Comparison of ENCODE assay signal across 19 cellular contexts in the genomic region with DNA sequence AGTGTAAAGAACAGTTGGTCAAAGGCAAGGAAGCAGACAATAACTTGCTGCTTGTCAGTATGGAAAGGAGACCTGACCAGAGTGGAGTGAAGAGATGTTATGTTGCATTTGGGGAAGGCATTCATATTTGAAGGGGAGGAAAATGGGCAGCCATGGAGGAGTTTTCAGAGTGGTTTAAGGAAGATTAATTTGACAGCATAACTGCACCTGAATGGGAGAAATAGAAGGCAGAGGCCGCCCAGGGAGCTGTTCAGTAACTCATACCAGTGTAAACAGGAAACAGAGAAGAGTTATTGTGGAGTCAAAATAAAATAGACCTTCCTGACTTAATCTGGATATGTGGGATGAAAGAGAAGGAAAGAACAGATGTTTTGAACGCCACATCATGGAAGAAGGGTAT. TPM values are rescaled to one million over a fixed set of nuclear protein-coding genes. Genes with fewer than 3 reads are reported as not detected.
DNase-seq lines count a peak whose midpoint lies in the region; ATAC-seq and TF ChIP-seq lines count a peak whose summit lies in the region.
"Had no signal": no experiment of that assay in that cellular context is flagged by ENCODE, and none has a peak within 500 bp of the region (broad histone marks: within the 10 kb centered on the region; RNA-seq: fewer than 3 reads in every experiment).

No MANE protein-coding gene starts in this region.

- H3K9ac ChIP-seq in endodermal cell (ENCODE audit: extremely low read depth, low read length, poor library complexity, severe bottlenecking) = no peak overlapping the region

- H3K4me1 Mint-ChIP-seq in endodermal cell = peaks cover 16% of the 10 kb centered on the region

- H3K27me3 ChIP-seq in endodermal cell (ENCODE audit: control insufficient read depth, insufficient read depth, low read length, poor library complexity, severe bottlenecking) (no peaks in the 10 kb centered on the region), stomach (no peaks in the 10 kb centered on the region), heart left ventricle (no peaks in the 10 kb centered on the region)

- no peak overlapping the region for H3K27ac ChIP-seq in endodermal cell (ENCODE audit: low read depth, low read length)
- H3K27ac ChIP-seq in stomach = peak overlapping the region in 4 of 5 donors; percentile 13 to 71 (median 49)
- H3K27ac ChIP-seq in heart left ventricle = no peak overlapping the region
- H3K27ac ChIP-seq: HL-60 had no signal

- no peak overlapping the region for H3K4me3 Mint-ChIP-seq in endodermal cell
- H3K4me3 Mint-ChIP-seq: stimulated activated naive B cell treated with anti-CD40 and anti-IgM and Interleukin-4, amounts not matched to agents 10 μg/mL and 1 μg/mL and 100 μg/mL, for 72 hours; T-helper 2 cell treated with Interferon-gamma antibody and Interleukin-4, amounts not matched to agents 5 μg/mL and 100 μg/mL, for 36 hours had no signal

- WGBS in endodermal cell (ENCODE audit: insufficient coverage in 1 of 2, insufficient read length in 1 of 2), 2 experiments = 95 to 100% methylated on average over 1 to 2 of the region's 2 CpGs
- WGBS in stomach, 5 donors = 64 to 92% (median 88%) methylated on average over 2 of the region's 2 CpGs
- whole genome bisulfite sequencing in heart left ventricle, 4 donors = 66 to 90% (median 86%) methylated on average over 2 of the region's 2 CpGs

- H3K36me3 Mint-ChIP-seq in endodermal cell (ENCODE audit: low read depth) = no peaks in the 10 kb centered on the region
- H3K36me3 Mint-ChIP-seq: stimulated activated naive B cell treated with anti-CD40 and anti-IgM and Interleukin-4, amounts not matched to agents 10 μg/mL and 1 μg/mL and 100 μg/mL, for 72 hours had no signal

- no peaks in the 10 kb centered on the region for H3K9me3 ChIP-seq in endodermal cell (ENCODE audit: control insufficient read depth, low read length)
- no peaks in the 10 kb centered on the region for H3K9me3 ChIP-seq in stomach
- no peaks in the 10 kb centered on the region for H3K9me3 ChIP-seq in heart left ventricle

- H3K4me1 ChIP-seq in endodermal cell (ENCODE audit: control insufficient read depth, insufficient read depth, low read length) (no peaks in the 10 kb centered on the region), stomach (peaks cover 29 to 64% (median 49%) of the 10 kb centered on the region in 4 donors), heart left ventricle (peaks cover 0 to 36% (median 25%) of the 10 kb centered on the region in 12 donors)

- H3K27me3 Mint-ChIP-seq in endodermal cell (ENCODE audit: insufficient read depth) = no peaks in the 10 kb centered on the region
- H3K27me3 Mint-ChIP-seq: stimulated activated naive B cell treated with anti-CD40 and anti-IgM and Interleukin-4, amounts not matched to agents 10 μg/mL and 1 μg/mL and 100 μg/mL, for 72 hours had no signal

- TF ChIP-seq CTCF in endodermal cell (conservative IDR thresholded peaks at IDR 0.05) = no peak
- TF ChIP-seq CTCF in stomach (IDR thresholded peaks at IDR 0.05) = no peak
- TF ChIP-seq CTCF in heart left ventricle (IDR thresholded peaks at IDR 0.05) = no peak

- peak; percentile 3 for DNase-seq in NCI-H2227 (lab: John Stamatoyannopoulos, UW; ENCODE audit: unreplicated experiment)
- no peak for DNase-seq in NCI-H2227 treated with DMSO at 0.1 percent for 48 hours (lab: John Stamatoyannopoulos, UW)
- peak; percentile 78 for DNase-seq in NCI-H69 (lab: John Stamatoyannopoulos, UW)
- DNase-seq in endodermal cell = no peak
- DNase-seq in stomach = no peak
- no peak for DNase-seq in heart left ventricle
- DNase-seq in ecto neural progenitor cell (ENCODE audit: low spot score) = no peak
- DNase-seq: activated CD4-positive, CD25-positive, alpha-beta regulatory T cell treated with anti-CD3 and anti-CD28 coated beads, Interleukin-2, amount 50 U/mL, for 72 hours; cortex of kidney; DMS53; H7; NCI-H1092; NCI-H226; SIG-M5; stimulated activated naive B cell treated with anti-CD40 and anti-IgM and Interleukin-4, amounts not matched to agents 10 μg/mL and 1 μg/mL and 100 μg/mL, for 72 hours had no signal

- no peak overlapping the region for H3K4me3 ChIP-seq in endodermal cell (ENCODE audit: low read length)
- H3K4me3 ChIP-seq in stomach = no peak overlapping the region
- H3K4me3 ChIP-seq in heart left ventricle = no peak overlapping the region
- H3K4me3 ChIP-seq: K562 had no signal

- H3K9me3 Mint-ChIP-seq in endodermal cell = no peaks in the 10 kb centered on the region
- H3K9me3 Mint-ChIP-seq: stimulated activated naive B cell treated with anti-CD40 and anti-IgM and Interleukin-4, amounts not matched to agents 10 μg/mL and 1 μg/mL and 100 μg/mL, for 72 hours; T-helper 2 cell treated with Interferon-gamma antibody and Interleukin-4, amounts not matched to agents 5 μg/mL and 100 μg/mL, for 36 hours had no signal

- no peak for ATAC-seq in heart left ventricle
- no peak for ATAC-seq in GM21528 (IDR thresholded peaks at IDR 0.05; ENCODE audit: low FRiP score, unreplicated experiment)
- ATAC-seq: K562 had no signal

- TF ChIP-seq POLR2A in stomach (IDR thresholded peaks at IDR 0.05) (no peak), heart left ventricle (IDR thresholded peaks at IDR 0.05) (no peak)

- no peak for TF ChIP-seq EP300 in stomach (IDR thresholded peaks at IDR 0.05)

- H3K36me3 ChIP-seq in endodermal cell (ENCODE audit: control insufficient read depth, insufficient read depth, low read length) (no peaks in the 10 kb centered on the region), stomach (no peaks in the 10 kb centered on the region), heart left ventricle (no peaks in the 10 kb centered on the region)

- H3K27ac Mint-ChIP-seq in endodermal cell = peak overlapping the region; percentile 15
- H3K27ac Mint-ChIP-seq: stimulated activated naive B cell treated with anti-CD40 and anti-IgM and Interleukin-4, amounts not matched to agents 10 μg/mL and 1 μg/mL and 100 μg/mL, for 72 hours; T-helper 2 cell treated with Interferon-gamma antibody and Interleukin-4, amounts not matched to agents 5 μg/mL and 100 μg/mL, for 36 hours had no signal

- intact Hi-C loops in stomach (cut with DNase I; ENCODE audit: low total_unique reads) (no loop called here), heart left ventricle (cut with DNase I) (no loop called here)

RNA-seq across cellular contexts. Expression of a gene that starts 13.3 kb away (rescaled TPM):
- total RNA-seq in endodermal cell = 10 to 100 TPM; 69.7 to 73.4 TPM
- polyA plus RNA-seq in endodermal cell (2013, experiment 1 of 2) = 21.1 TPM
- 19.6 TPM for polyA plus RNA-seq in endodermal cell (2013, experiment 2 of 2)
- 10 to 100 TPM; 10.5 to 82.8 (median 22.8) TPM for total RNA-seq in stomach
- 1 to 10 TPM; 5.7 to 8.4 (median 7.2) TPM for polyA plus RNA-seq in stomach
- 10 to 100 TPM; 14.6 to 29.4 (median 21.3) TPM for total RNA-seq in heart left ventricle
- 10 to 100 TPM in 1 of 2 donors, 1 to 10 TPM in 1; 5.1 to 21.5 TPM for polyA plus RNA-seq in heart left ventricle

Comparison
In these comparisons a context has a peak if more than half of its experiments do, and no peak if none do; other contexts are left out.
1. DNase-seq: peak in NCI-H2227 (single experiment) and NCI-H69 (single experiment); none in NCI-H2227 treated with DMSO at 0.1 percent for 48 hours (single experiment), endodermal cell (single experiment), stomach (single experiment), heart left ventricle (0 of 5) and ecto neural progenitor cell (single experiment).
2. H3K27ac ChIP-seq: peak in stomach (4 of 5); none in endodermal cell (single experiment) and heart left ventricle (0 of 12).